1 cellular context compared by ENCODE assay signal in the genomic region with DNA sequence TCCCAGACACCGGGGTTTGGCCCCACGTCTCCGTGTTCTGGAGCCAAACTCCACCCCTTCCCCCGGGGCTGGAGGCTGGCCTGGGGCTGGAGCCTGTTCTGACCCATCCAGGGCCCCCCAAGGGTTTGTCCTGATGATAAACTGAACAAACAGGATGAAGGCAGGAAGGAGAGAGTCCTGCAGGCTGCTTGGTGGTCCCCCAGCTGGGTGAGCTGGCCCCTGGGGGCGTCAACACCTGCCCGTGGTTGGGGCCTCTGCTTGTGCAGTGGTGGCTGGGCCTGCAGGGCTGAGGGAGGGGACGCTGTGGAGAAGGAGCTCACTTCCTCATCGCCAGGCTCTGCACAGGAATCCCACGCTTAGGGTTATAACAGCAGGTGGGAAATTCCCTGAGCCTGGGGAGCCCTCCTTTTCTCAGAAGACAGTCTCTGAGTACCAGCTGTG.
TF ChIP-seq lines count a peak whose summit lies in the region.

No MANE protein-coding gene starts in this region.

TF ChIP-seq in GM12878, 131 proteins besides CTCF, POLR2A, EP300 and RAD21 (continued from another document and continues in another):
- TF ChIP-seq, protein P1, sequence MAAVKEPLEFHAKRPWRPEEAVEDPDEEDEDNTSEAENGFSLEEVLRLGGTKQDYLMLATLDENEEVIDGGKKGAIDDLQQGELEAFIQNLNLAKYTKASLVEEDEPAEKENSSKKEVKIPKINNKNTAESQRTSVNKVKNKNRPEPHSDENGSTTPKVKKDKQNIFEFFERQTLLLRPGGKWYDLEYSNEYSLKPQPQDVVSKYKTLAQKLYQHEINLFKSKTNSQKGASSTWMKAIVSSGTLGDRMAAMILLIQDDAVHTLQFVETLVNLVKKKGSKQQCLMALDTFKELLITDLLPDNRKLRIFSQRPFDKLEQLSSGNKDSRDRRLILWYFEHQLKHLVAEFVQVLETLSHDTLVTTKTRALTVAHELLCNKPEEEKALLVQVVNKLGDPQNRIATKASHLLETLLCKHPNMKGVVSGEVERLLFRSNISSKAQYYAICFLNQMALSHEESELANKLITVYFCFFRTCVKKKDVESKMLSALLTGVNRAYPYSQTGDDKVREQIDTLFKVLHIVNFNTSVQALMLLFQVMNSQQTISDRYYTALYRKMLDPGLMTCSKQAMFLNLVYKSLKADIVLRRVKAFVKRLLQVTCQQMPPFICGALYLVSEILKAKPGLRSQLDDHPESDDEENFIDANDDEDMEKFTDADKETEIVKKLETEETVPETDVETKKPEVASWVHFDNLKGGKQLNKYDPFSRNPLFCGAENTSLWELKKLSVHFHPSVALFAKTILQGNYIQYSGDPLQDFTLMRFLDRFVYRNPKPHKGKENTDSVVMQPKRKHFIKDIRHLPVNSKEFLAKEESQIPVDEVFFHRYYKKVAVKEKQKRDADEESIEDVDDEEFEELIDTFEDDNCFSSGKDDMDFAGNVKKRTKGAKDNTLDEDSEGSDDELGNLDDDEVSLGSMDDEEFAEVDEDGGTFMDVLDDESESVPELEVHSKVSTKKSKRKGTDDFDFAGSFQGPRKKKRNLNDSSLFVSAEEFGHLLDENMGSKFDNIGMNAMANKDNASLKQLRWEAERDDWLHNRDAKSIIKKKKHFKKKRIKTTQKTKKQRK (IDR thresholded peaks at IDR 0.05; ENCODE audit: low read depth, low read length) = no peak
- TF ChIP-seq NFXL1 (IDR thresholded peaks at IDR 0.05; ENCODE audit: borderline replicate concordance) (no peak), RCOR1 (conservative IDR thresholded peaks at IDR 0.05; ENCODE audit: low read depth, low read length) (no peak), SUPT20H (IDR thresholded peaks at IDR 0.05; ENCODE audit: borderline replicate concordance, control insufficient read depth, low read depth, low read length) (no peak), ZNF207 (IDR thresholded peaks at IDR 0.05; ENCODE audit: borderline replicate concordance) (no peak), HDAC6 (IDR thresholded peaks at IDR 0.05; ENCODE audit: unreplicated experiment) (no peak), SREBF2 (IDR thresholded peaks at IDR 0.05; ENCODE audit: low read length) (no peak), CHD4 (IDR thresholded peaks at IDR 0.05) (no peak), WRNIP1 (IDR thresholded peaks at IDR 0.05; ENCODE audit: borderline replicate concordance, low read depth, low read length) (no peak), KDM1A (IDR thresholded peaks at IDR 0.05; ENCODE audit: borderline replicate concordance) (no peak), YY1 (IDR thresholded peaks at IDR 0.05; ENCODE audit: low read depth, low read length) (no peak), FOS (IDR thresholded peaks at IDR 0.05; ENCODE audit: borderline replicate concordance, extremely low read depth, insufficient read length) (no peak), RELA (IDR thresholded peaks at IDR 0.05; ENCODE audit: borderline replicate concordance, partially characterized antibody) (peak; percentile 69), MYB (IDR thresholded peaks at IDR 0.05; ENCODE audit: borderline replicate concordance, low read depth, low read length) (no peak), ASH2L (IDR thresholded peaks at IDR 0.05; ENCODE audit: borderline replicate concordance, low read depth) (no peak), MTA2 (IDR thresholded peaks at IDR 0.05; ENCODE audit: low read depth) (0 out of 2 replicates have a peak, but pooled peaks have one; percentile 42), MTA3 (IDR thresholded peaks at IDR 0.05; ENCODE audit: borderline replicate concordance, low read length) (no peak), KAT2A (conservative IDR thresholded peaks at IDR 0.05; ENCODE audit: control insufficient read depth, low read depth, low read length) (no peak), RFX5 (IDR thresholded peaks at IDR 0.05; ENCODE audit: low read depth, low read length) (no peak), MYC (IDR thresholded peaks at IDR 0.05; ENCODE audit: insufficient read depth, insufficient read length, insufficient replicate concordance, low read length, severe bottlenecking) (no peak), SMARCA5 (IDR thresholded peaks at IDR 0.05) (no peak), CHD1 (IDR thresholded peaks at IDR 0.05; ENCODE audit: low read depth, low read length) (no peak), BMI1 (IDR thresholded peaks at IDR 0.05; ENCODE audit: borderline replicate concordance) (no peak), PML (IDR thresholded peaks at IDR 0.05; ENCODE audit: low read length) (no peak), YBX1 (IDR thresholded peaks at IDR 0.05) (no peak), FOXK2 (IDR thresholded peaks at IDR 0.05) (no peak), MEF2A (IDR thresholded peaks at IDR 0.05; ENCODE audit: insufficient read depth, low read depth, low read length) (no peak), NR2C2 (IDR thresholded peaks at IDR 0.05; ENCODE audit: borderline replicate concordance, control insufficient read depth, insufficient read length, low read depth) (no peak), ETV6 (conservative IDR thresholded peaks at IDR 0.05 in 1 of 2, IDR thresholded peaks at IDR 0.05 in 1 of 2; ENCODE audit: borderline replicate concordance in 1 of 2, low read depth in 1 of 2) (no peak), IKZF1 (conservative IDR thresholded peaks at IDR 0.05) (peak; percentile 57), TBL1XR1 (IDR thresholded peaks at IDR 0.05; ENCODE audit: low read depth, low read length) (0 out of 2 replicates have a peak, but pooled peaks have one; percentile 13), ATF7 (IDR thresholded peaks at IDR 0.05; ENCODE audit: low read depth) (0 out of 2 replicates have a peak, but pooled peaks have one; percentile 15), BRCA1 (IDR thresholded peaks at IDR 0.05; ENCODE audit: low read depth, low read length) (no peak), JUND (IDR thresholded peaks at IDR 0.05; ENCODE audit: low read depth, low read length) (no peak), NFIC (IDR thresholded peaks at IDR 0.05; ENCODE audit: low read depth, low read length) (no peak), IKZF2 (IDR thresholded peaks at IDR 0.05) (peak in 1 of 2 experiments; percentile 43; a peak in 3 of 4 replicates), SRF (IDR thresholded peaks at IDR 0.05; ENCODE audit: low read depth in 2 of 2, low read length in 2 of 2) (no peak), ZSCAN29 (IDR thresholded peaks at IDR 0.05) (no peak), EED (IDR thresholded peaks at IDR 0.05; ENCODE audit: low read depth) (peak; percentile 44), GABPA (IDR thresholded peaks at IDR 0.05; ENCODE audit: low read depth) (no peak)
- TF ChIP-seq, protein P2, sequence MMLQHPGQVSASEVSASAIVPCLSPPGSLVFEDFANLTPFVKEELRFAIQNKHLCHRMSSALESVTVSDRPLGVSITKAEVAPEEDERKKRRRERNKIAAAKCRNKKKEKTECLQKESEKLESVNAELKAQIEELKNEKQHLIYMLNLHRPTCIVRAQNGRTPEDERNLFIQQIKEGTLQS (IDR thresholded peaks at IDR 0.05; ENCODE audit: borderline replicate concordance, extremely low read depth, low read depth, low read length) = no peak
- TF ChIP-seq, protein P3, sequence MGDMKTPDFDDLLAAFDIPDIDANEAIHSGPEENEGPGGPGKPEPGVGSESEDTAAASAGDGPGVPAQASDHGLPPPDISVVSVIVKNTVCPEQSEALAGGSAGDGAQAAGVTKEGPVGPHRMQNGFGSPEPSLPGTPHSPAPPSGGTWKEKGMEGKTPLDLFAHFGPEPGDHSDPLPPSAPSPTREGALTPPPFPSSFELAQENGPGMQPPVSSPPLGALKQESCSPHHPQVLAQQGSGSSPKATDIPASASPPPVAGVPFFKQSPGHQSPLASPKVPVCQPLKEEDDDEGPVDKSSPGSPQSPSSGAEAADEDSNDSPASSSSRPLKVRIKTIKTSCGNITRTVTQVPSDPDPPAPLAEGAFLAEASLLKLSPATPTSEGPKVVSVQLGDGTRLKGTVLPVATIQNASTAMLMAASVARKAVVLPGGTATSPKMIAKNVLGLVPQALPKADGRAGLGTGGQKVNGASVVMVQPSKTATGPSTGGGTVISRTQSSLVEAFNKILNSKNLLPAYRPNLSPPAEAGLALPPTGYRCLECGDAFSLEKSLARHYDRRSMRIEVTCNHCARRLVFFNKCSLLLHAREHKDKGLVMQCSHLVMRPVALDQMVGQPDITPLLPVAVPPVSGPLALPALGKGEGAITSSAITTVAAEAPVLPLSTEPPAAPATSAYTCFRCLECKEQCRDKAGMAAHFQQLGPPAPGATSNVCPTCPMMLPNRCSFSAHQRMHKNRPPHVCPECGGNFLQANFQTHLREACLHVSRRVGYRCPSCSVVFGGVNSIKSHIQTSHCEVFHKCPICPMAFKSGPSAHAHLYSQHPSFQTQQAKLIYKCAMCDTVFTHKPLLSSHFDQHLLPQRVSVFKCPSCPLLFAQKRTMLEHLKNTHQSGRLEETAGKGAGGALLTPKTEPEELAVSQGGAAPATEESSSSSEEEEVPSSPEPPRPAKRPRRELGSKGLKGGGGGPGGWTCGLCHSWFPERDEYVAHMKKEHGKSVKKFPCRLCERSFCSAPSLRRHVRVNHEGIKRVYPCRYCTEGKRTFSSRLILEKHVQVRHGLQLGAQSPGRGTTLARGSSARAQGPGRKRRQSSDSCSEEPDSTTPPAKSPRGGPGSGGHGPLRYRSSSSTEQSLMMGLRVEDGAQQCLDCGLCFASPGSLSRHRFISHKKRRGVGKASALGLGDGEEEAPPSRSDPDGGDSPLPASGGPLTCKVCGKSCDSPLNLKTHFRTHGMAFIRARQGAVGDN (IDR thresholded peaks at IDR 0.05) = peak; percentile 84
- TF ChIP-seq, protein P4, sequence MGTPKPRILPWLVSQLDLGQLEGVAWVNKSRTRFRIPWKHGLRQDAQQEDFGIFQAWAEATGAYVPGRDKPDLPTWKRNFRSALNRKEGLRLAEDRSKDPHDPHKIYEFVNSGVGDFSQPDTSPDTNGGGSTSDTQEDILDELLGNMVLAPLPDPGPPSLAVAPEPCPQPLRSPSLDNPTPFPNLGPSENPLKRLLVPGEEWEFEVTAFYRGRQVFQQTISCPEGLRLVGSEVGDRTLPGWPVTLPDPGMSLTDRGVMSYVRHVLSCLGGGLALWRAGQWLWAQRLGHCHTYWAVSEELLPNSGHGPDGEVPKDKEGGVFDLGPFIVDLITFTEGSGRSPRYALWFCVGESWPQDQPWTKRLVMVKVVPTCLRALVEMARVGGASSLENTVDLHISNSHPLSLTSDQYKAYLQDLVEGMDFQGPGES (IDR thresholded peaks at IDR 0.05) = no peak
- TF ChIP-seq, protein P5, sequence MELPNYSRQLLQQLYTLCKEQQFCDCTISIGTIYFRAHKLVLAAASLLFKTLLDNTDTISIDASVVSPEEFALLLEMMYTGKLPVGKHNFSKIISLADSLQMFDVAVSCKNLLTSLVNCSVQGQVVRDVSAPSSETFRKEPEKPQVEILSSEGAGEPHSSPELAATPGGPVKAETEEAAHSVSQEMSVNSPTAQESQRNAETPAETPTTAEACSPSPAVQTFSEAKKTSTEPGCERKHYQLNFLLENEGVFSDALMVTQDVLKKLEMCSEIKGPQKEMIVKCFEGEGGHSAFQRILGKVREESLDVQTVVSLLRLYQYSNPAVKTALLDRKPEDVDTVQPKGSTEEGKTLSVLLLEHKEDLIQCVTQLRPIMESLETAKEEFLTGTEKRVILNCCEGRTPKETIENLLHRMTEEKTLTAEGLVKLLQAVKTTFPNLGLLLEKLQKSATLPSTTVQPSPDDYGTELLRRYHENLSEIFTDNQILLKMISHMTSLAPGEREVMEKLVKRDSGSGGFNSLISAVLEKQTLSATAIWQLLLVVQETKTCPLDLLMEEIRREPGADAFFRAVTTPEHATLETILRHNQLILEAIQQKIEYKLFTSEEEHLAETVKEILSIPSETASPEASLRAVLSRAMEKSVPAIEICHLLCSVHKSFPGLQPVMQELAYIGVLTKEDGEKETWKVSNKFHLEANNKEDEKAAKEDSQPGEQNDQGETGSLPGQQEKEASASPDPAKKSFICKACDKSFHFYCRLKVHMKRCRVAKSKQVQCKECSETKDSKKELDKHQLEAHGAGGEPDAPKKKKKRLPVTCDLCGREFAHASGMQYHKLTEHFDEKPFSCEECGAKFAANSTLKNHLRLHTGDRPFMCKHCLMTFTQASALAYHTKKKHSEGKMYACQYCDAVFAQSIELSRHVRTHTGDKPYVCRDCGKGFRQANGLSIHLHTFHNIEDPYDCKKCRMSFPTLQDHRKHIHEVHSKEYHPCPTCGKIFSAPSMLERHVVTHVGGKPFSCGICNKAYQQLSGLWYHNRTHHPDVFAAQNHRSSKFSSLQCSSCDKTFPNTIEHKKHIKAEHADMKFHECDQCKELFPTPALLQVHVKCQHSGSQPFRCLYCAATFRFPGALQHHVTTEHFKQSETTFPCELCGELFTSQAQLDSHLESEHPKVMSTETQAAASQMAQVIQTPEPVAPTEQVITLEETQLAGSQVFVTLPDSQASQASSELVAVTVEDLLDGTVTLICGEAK (IDR thresholded peaks at IDR 0.05; ENCODE audit: borderline replicate concordance) = no peak
- TF ChIP-seq, protein P6, sequence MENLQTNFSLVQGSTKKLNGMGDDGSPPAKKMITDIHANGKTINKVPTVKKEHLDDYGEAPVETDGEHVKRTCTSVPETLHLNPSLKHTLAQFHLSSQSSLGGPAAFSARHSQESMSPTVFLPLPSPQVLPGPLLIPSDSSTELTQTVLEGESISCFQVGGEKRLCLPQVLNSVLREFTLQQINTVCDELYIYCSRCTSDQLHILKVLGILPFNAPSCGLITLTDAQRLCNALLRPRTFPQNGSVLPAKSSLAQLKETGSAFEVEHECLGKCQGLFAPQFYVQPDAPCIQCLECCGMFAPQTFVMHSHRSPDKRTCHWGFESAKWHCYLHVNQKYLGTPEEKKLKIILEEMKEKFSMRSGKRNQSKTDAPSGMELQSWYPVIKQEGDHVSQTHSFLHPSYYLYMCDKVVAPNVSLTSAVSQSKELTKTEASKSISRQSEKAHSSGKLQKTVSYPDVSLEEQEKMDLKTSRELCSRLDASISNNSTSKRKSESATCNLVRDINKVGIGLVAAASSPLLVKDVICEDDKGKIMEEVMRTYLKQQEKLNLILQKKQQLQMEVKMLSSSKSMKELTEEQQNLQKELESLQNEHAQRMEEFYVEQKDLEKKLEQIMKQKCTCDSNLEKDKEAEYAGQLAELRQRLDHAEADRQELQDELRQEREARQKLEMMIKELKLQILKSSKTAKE (IDR thresholded peaks at IDR 0.05; ENCODE audit: low read depth, poor library complexity, severe bottlenecking) = no peak
- TF ChIP-seq, protein P7, sequence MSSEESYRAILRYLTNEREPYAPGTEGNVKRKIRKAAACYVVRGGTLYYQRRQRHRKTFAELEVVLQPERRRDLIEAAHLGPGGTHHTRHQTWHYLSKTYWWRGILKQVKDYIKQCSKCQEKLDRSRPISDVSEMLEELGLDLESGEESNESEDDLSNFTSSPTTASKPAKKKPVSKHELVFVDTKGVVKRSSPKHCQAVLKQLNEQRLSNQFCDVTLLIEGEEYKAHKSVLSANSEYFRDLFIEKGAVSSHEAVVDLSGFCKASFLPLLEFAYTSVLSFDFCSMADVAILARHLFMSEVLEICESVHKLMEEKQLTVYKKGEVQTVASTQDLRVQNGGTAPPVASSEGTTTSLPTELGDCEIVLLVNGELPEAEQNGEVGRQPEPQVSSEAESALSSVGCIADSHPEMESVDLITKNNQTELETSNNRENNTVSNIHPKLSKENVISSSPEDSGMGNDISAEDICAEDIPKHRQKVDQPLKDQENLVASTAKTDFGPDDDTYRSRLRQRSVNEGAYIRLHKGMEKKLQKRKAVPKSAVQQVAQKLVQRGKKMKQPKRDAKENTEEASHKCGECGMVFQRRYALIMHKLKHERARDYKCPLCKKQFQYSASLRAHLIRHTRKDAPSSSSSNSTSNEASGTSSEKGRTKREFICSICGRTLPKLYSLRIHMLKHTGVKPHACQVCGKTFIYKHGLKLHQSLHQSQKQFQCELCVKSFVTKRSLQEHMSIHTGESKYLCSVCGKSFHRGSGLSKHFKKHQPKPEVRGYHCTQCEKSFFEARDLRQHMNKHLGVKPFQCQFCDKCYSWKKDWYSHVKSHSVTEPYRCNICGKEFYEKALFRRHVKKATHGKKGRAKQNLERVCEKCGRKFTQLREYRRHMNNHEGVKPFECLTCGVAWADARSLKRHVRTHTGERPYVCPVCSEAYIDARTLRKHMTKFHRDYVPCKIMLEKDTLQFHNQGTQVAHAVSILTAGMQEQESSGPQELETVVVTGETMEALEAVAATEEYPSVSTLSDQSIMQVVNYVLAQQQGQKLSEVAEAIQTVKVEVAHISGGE (CRISPR knock-in tag; IDR thresholded peaks at IDR 0.05) = no peak
